ENCODE assay signal across 17 cellular contexts in genomic region chr9:105308448-105309412, GRCh38.
DNase-seq lines count a peak whose midpoint lies in the region; FAIRE-seq and TF ChIP-seq lines count a peak whose summit lies in the region.
"Had no signal": no experiment of that assay in that cellular context is flagged by ENCODE, and none has a peak within 500 bp of the region (broad histone marks: within the 10 kb centered on the region; RNA-seq: fewer than 3 reads in every experiment).

No MANE protein-coding gene starts in this region.

- CTCF ChIA-PET in H1 (lab: Charles Lee; ENCODE audit: partially characterized antibody) = interaction anchor here (1.0 to 1.9 kb wide), 4 partner anchors 8 to 55 kb away, joined by 3 to 6 read pairs (median 4); no protein-coding TSS in a partner anchor

- H3K4me1 Mint-ChIP-seq in neural progenitor cell = peaks cover 7% of the 10 kb centered on the region

- H4K20me1 ChIP-seq in H1 (replicated peaks in 1 of 2; ENCODE audit: control insufficient read depth in 1 of 2, insufficient read depth in 2 of 2, low read length in 2 of 2) (no peaks in the 10 kb centered on the region), neural progenitor cell (ENCODE audit: low read depth) (no peaks in the 10 kb centered on the region)

- no peak overlapping the region for H2BK5ac ChIP-seq in H1 (ENCODE audit: low read depth, low read length)

- no peak overlapping the region for H3K23ac ChIP-seq in H1 (ENCODE audit: insufficient read length)

- H4K91ac ChIP-seq in H1 (replicated peaks; ENCODE audit: insufficient read length, low read length) = no peak overlapping the region

- no peaks in the 10 kb centered on the region for H3K9me3 ChIP-seq in H1 (ENCODE audit: insufficient read depth in 2 of 2, low read depth in 1 of 2, low read length in 1 of 2)
- no peaks in the 10 kb centered on the region for H3K9me3 ChIP-seq in neural progenitor cell (ENCODE audit: low read depth)

- peaks cover 3% of the 10 kb centered on the region; the same call in 1 of the 2 replicates for H3K79me1 ChIP-seq in H1 (ENCODE audit: low read depth, low read length)

- no peaks in the 10 kb centered on the region for H3K9me3 Mint-ChIP-seq in neural progenitor cell
- H3K9me3 Mint-ChIP-seq: activated naive CD8-positive, alpha-beta T cell treated with anti-CD3 and anti-CD28 coated beads, Interleukin-2, amount 50 U/mL, for 24 hours; naive B cell had no signal

- no peak overlapping the region for H2AFZ ChIP-seq in H1 (ENCODE audit: low read length)
- H2AFZ ChIP-seq in neural progenitor cell (replicated peaks) = no peak overlapping the region

- POLR2A ChIA-PET in H1 (lab: Charles Lee; ENCODE audit: partially characterized antibody) = interaction anchor here (1.0 to 2.7 kb wide), 4 partner anchors 12 to 24 kb away, joined by 3 to 9 read pairs (median 3); no protein-coding TSS in a partner anchor

- no peak overlapping the region for H2BK12ac ChIP-seq in H1 (ENCODE audit: low read depth, low read length)

- no peak overlapping the region for H3K4ac ChIP-seq in H1 (replicated peaks; ENCODE audit: insufficient read length, low read depth, low read length)

- no peak overlapping the region for H2BK20ac ChIP-seq in H1 (ENCODE audit: low read length)

- H3K4me2 ChIP-seq in H1 (ENCODE audit: insufficient read depth in 1 of 2, low read depth in 2 of 2, low read length in 2 of 2) (no peak overlapping the region), neural progenitor cell (peak overlapping the region; percentile 43)

- peaks cover 2 to 6% (median 3%) of the 10 kb centered on the region in 4 experiments; a peak in 3 of 7 replicates for H3K4me1 ChIP-seq in H1 (replicated peaks in 1 of 4; ENCODE audit: control insufficient read depth in 3 of 4, insufficient read depth in 4 of 4, low read length in 3 of 4)
- H3K4me1 ChIP-seq in neural progenitor cell = peaks cover 30% of the 10 kb centered on the region

- peaks cover 0 to 11% (median 1%) of the 10 kb centered on the region in 4 experiments; a peak in 2 of 8 replicates for H3K36me3 ChIP-seq in H1 (ENCODE audit: control insufficient read depth in 2 of 4, insufficient read depth in 4 of 4, low read length in 3 of 4)
- no peaks in the 10 kb centered on the region for H3K36me3 ChIP-seq in neural progenitor cell

- H2AK5ac ChIP-seq in H1 (ENCODE audit: low read depth, low read length) = peak overlapping the region; percentile 66; the same call in 1 of the 2 replicates

- H3K27me3 ChIP-seq in H1 (replicated peaks in 1 of 4; ENCODE audit: control insufficient read depth in 3 of 4, extremely low read depth in 1 of 4, insufficient read depth in 3 of 4, low read length in 3 of 4) = no peaks in the 10 kb centered on the region
- no peaks in the 10 kb centered on the region for H3K27me3 ChIP-seq in neural progenitor cell

- TF ChIP-seq POLR2A in H1 (IDR thresholded peaks at IDR 0.05; ENCODE audit: control extremely low read depth in 1 of 2, low read depth in 2 of 2, low read length in 2 of 2) = no peak

- no peak overlapping the region for H3K18ac ChIP-seq in H1 (ENCODE audit: extremely low read depth, low read length)

- no peak overlapping the region for H3K4me3 ChIP-seq in Jurkat, Clone E6-1 (ENCODE audit: low read length)
- H3K4me3 ChIP-seq in H1 (ENCODE audit: extremely low read depth in 1 of 4, insufficient read depth in 2 of 4, low read depth in 3 of 4, low read length in 4 of 4) (no peak overlapping the region), neural progenitor cell (no peak overlapping the region)

- H3K36me3 Mint-ChIP-seq in neural progenitor cell = no peaks in the 10 kb centered on the region

- no peaks in the 10 kb centered on the region for H3K27me3 Mint-ChIP-seq in neural progenitor cell (ENCODE audit: insufficient read depth, low read depth)
- H3K27me3 Mint-ChIP-seq: activated naive CD8-positive, alpha-beta T cell treated with anti-CD3 and anti-CD28 coated beads, Interleukin-2, amount 50 U/mL, for 24 hours; naive B cell had no signal

- H3F3A ChIP-seq in neural progenitor cell (ENCODE audit: low read depth) = no peaks in the 10 kb centered on the region

- H4K5ac ChIP-seq in H1 (ENCODE audit: insufficient read length, low read depth, low read length) = no peak overlapping the region

- DNase-seq in Jurkat, Clone E6-1 (ENCODE audit: low read depth, low spot score) = peak; percentile 74
- DNase-seq in H1 (ENCODE audit: low read depth in 1 of 2, low spot score in 2 of 2) (no peak), neural progenitor cell (ENCODE audit: low spot score) (no peak), iPS-NIHi7 (ENCODE audit: extremely low spot score) (no peak), NCI-H187 treated with DMSO at 0.1 percent for 48 hours (lab: John Stamatoyannopoulos, UW) (no peak), putamen (ENCODE audit: low spot score) (no peak)
- no peak for DNase-seq in activated T-cell treated with anti-CD3 and anti-CD28 coated beads, Interleukin-2, amount 50 U/mL, for 1 hour
- DNase-seq: activated CD8-positive, alpha-beta T cell treated with anti-CD3 and anti-CD28 coated beads, Interleukin-2, amount 10 ng/mL, durations not matched to agents 7 days and 5 days; activated naive CD8-positive, alpha-beta T cell treated with anti-CD3 and anti-CD28 coated beads, Interleukin-2, amount 50 U/mL, for 24 hours; Calu3; effector memory CD4-positive, alpha-beta T cell; naive B cell; NCI-H187; stimulated activated naive CD4-positive, alpha-beta T cell had no signal

- 85% methylated on average over 10 of the region's 10 CpGs; no CpG with 5 or more reads in 1 of the 2 experiments for WGBS in H1 (ENCODE audit: extremely low coverage in 1 of 2, insufficient coverage in 1 of 2, insufficient read length in 1 of 2, insufficient replicate concordance in 2 of 2, low coverage in 1 of 2, low lambda C conversion rate in 2 of 2, missing lambda C conversion rate in 1 of 2), 2 experiments

- H3K56ac ChIP-seq in H1 (replicated peaks; ENCODE audit: insufficient read length, low read depth, low read length) = no peak overlapping the region

- H3K4me3 Mint-ChIP-seq in neural progenitor cell = no peak overlapping the region
- H3K4me3 Mint-ChIP-seq: activated CD8-positive, alpha-beta T cell treated with anti-CD3 and anti-CD28 coated beads, Interleukin-2, amount 10 ng/mL, durations not matched to agents 7 days and 5 days; activated naive CD8-positive, alpha-beta T cell treated with anti-CD3 and anti-CD28 coated beads, Interleukin-2, amount 50 U/mL, for 24 hours had no signal

- H3K9ac ChIP-seq in H1 (replicated peaks in 1 of 4; ENCODE audit: extremely low read depth in 1 of 4, low read depth in 3 of 4, low read length in 3 of 4) (no peak overlapping the region), neural progenitor cell (no peak overlapping the region)

- no peak overlapping the region for H2BK120ac ChIP-seq in H1 (replicated peaks; ENCODE audit: low read depth, low read length)

- TF ChIP-seq EP300 in H1 (IDR thresholded peaks at IDR 0.05; ENCODE audit: borderline replicate concordance in 1 of 2, low read depth in 2 of 2, low read length in 2 of 2) = no peak

- no peak overlapping the region for H4K8ac ChIP-seq in H1 (ENCODE audit: extremely low read depth, insufficient read depth, low read length)

- no peak overlapping the region for H2BK15ac ChIP-seq in H1 (ENCODE audit: low read length)

- no peak for FAIRE-seq in H1 (lab: Jason Lieb, UNC)
- FAIRE-seq: HTR-8/SVneo, urothelium cell line had no signal

- H3K79me2 ChIP-seq in H1 (ENCODE audit: control insufficient read depth in 1 of 2, insufficient read depth in 2 of 2, low read length in 2 of 2) = peaks cover 0 to 32% of the 10 kb centered on the region in 2 experiments; a peak in 2 of 4 replicates
- H3K79me2 ChIP-seq in neural progenitor cell (ENCODE audit: low read depth) = no peaks in the 10 kb centered on the region

- no peak overlapping the region for H3K27ac Mint-ChIP-seq in neural progenitor cell
- H3K27ac Mint-ChIP-seq: activated CD8-positive, alpha-beta T cell treated with anti-CD3 and anti-CD28 coated beads, Interleukin-2, amount 10 ng/mL, durations not matched to agents 7 days and 5 days; activated naive CD8-positive, alpha-beta T cell treated with anti-CD3 and anti-CD28 coated beads, Interleukin-2, amount 50 U/mL, for 24 hours had no signal

- no peak for TF ChIP-seq RAD21 in H1 (IDR thresholded peaks at IDR 0.05 in 1 of 2, conservative IDR thresholded peaks at IDR 0.05 in 1 of 2; ENCODE audit: low read depth in 2 of 2, low read length in 2 of 2)

- no peak for TF ChIP-seq CTCF in 22Rv1 (IDR thresholded peaks at IDR 0.05)
- TF ChIP-seq CTCF in H1 (IDR thresholded peaks at IDR 0.05; ENCODE audit: control extremely low read depth in 1 of 3, insufficient read depth in 1 of 3, low read depth in 1 of 3, low read length in 3 of 3) = no peak
- no peak for TF ChIP-seq CTCF in neural progenitor cell (IDR thresholded peaks at IDR 0.05)

- no peak overlapping the region for H3K14ac ChIP-seq in H1 (ENCODE audit: insufficient read length)

- H3K27ac ChIP-seq in 22Rv1 (peak overlapping the region; percentile 65), H1 (ENCODE audit: low read depth, low read length) (no peak overlapping the region), neural progenitor cell (peak overlapping the region; percentile 40)

- no peaks in the 10 kb centered on the region for H3K23me2 ChIP-seq in H1 (ENCODE audit: low read depth, low read length)

TF ChIP-seq in H1, 55 proteins besides CTCF, POLR2A, EP300 and RAD21 (continues in another document):
- TF ChIP-seq CEBPB (IDR thresholded peaks at IDR 0.05; ENCODE audit: low read depth, low read length) = no peak
- no peak for TF ChIP-seq SP2 (IDR thresholded peaks at IDR 0.05; ENCODE audit: low read length)
- TF ChIP-seq HDAC6 (IDR thresholded peaks at IDR 0.05; ENCODE audit: low read depth, low read length) = no peak
- no peak for TF ChIP-seq JUN (IDR thresholded peaks at IDR 0.05; ENCODE audit: low read depth, low read length)
- no peak for TF ChIP-seq GTF2F1 (IDR thresholded peaks at IDR 0.05; ENCODE audit: borderline replicate concordance, low read depth, low read length)
- no peak for TF ChIP-seq SIX5 (IDR thresholded peaks at IDR 0.05; ENCODE audit: low read depth, low read length)
- no peak for TF ChIP-seq YY1 (IDR thresholded peaks at IDR 0.05; ENCODE audit: low read depth, low read length)
- TF ChIP-seq POLR2AphosphoS5 (IDR thresholded peaks at IDR 0.05; ENCODE audit: low read depth, low read length) = no peak
- no peak for TF ChIP-seq RNF2 (IDR thresholded peaks at IDR 0.05; ENCODE audit: borderline replicate concordance, low read depth, low read length, missing control alignments, poor library complexity, severe bottlenecking)
- no peak for TF ChIP-seq KDM5A (IDR thresholded peaks at IDR 0.05; ENCODE audit: low read length)
- TF ChIP-seq HDAC2 (IDR thresholded peaks at IDR 0.05; ENCODE audit: borderline replicate concordance in 1 of 2, low read depth in 2 of 2, low read length in 2 of 2) = no peak
- TF ChIP-seq POU5F1 (IDR thresholded peaks at IDR 0.05; ENCODE audit: low read depth, low read length) = no peak
